Comparison of ENCODE assay signal across 8 cellular contexts in the genomic region with DNA sequence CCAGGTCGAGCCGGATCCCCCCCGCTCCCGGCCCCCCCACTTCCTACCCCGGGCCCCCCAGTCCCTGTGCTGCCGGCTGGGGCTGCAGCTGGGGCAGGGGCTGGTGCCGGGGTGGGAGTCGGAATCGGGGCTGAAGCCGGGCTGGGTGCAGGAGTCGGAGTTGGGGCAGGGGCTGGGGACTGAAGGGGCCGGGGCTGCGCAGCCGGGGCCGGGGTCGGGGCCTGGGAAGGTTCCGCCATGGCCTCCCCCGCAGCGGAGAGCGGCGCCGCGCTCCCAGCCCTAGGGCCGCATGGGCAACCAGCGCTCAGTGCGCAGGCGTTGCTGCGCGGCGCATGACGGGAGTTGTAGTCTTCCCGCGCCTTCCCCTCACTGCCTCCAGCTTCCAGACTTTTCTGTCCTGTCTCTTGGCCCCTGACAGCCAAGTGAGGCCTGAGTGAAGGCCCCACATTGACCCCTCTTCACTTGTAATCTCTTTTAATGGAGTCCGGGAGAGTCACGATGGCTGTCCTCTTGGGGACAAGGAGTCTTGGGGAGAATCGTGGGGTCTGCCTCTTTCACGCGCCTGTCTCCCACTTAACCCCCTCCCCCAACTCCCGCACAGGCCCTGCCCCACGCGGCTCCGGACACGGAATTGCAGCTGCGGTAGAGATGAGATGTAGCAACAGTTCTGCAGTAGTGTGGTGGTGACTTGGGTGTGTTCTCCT. TPM values are rescaled to one million over a fixed set of nuclear protein-coding genes. Genes with fewer than 3 reads are reported as not detected.
DNase-seq lines count a peak whose midpoint lies in the region; ATAC-seq, FAIRE-seq and TF ChIP-seq lines count a peak whose summit lies in the region.

A gene (minus strand): TSS at position 302 of the 704 bp plus-strand sequence. CDS start 63 bp downstream, at position 239.

- peaks cover 24% of the 10 kb centered on the region for H3K36me3 Mint-ChIP-seq in T-helper 2 cell treated with Interferon-gamma antibody and Interleukin-4, amounts not matched to agents 5 μg/mL and 100 μg/mL, for 36 hours (ENCODE audit: low read depth)

- peak; percentile 64 for ATAC-seq in GM21786 (IDR thresholded peaks at IDR 0.05; ENCODE audit: unreplicated experiment)
- peak; percentile 91 to 93 for ATAC-seq in right cardiac atrium

- H3K27ac Mint-ChIP-seq in T-helper 2 cell treated with Interferon-gamma antibody and Interleukin-4, amounts not matched to agents 5 μg/mL and 100 μg/mL, for 36 hours: peak within 1 kb of the TSS; percentile 57

- no peaks in the 10 kb centered on the region for H3K27me3 Mint-ChIP-seq in T-helper 2 cell treated with Interferon-gamma antibody and Interleukin-4, amounts not matched to agents 5 μg/mL and 100 μg/mL, for 36 hours (ENCODE audit: low read depth)

- intact Hi-C loops in right cardiac atrium (cut with DNase I): no loop called here

- no peaks in the 10 kb centered on the region for H3K36me3 ChIP-seq in urinary bladder (ENCODE audit: insufficient read depth)

- peaks cover 22% of the 10 kb centered on the region for H3K4me1 Mint-ChIP-seq in T-helper 2 cell treated with Interferon-gamma antibody and Interleukin-4, amounts not matched to agents 5 μg/mL and 100 μg/mL, for 36 hours (ENCODE audit: low read depth)

- H3K9me3 Mint-ChIP-seq in T-helper 2 cell treated with Interferon-gamma antibody and Interleukin-4, amounts not matched to agents 5 μg/mL and 100 μg/mL, for 36 hours: no peaks in the 10 kb centered on the region

- TF ChIP-seq CTCF in D721Med (IDR thresholded peaks at IDR 0.05; ENCODE audit: insufficient read depth, missing control alignments) (no peak), NB4 (IDR thresholded peaks at IDR 0.05; ENCODE audit: low read depth, low read length) (no peak)

- no peaks in the 10 kb centered on the region for H3K9me3 ChIP-seq in right cardiac atrium (ENCODE audit: control insufficient read depth, low read length)

- DNase-seq in D721Med (ENCODE audit: insufficient read length, low spot score): peak; percentile 99
- DNase-seq in NB4 (ENCODE audit: low read depth): peak; percentile 87
- DNase-seq in T-helper 2 cell treated with Interferon-gamma antibody and Interleukin-4, amounts not matched to agents 5 μg/mL and 100 μg/mL, for 36 hours (ENCODE audit: low spot score): peak; percentile 81
- peak; percentile 87 to 95 (median 94) for DNase-seq in right cardiac atrium
- peak; percentile 35 for DNase-seq in pulmonary artery endothelial cell (ENCODE audit: low read depth, low spot score)

- H3K4me3 ChIP-seq in NB4 (ENCODE audit: low read depth, low read length) (peak within 1 kb of the TSS; percentile 56), right cardiac atrium (ENCODE audit: low read length) (peak within 1 kb of the TSS; percentile 89), urinary bladder (ENCODE audit: low read depth, low read length) (peak within 1 kb of the TSS; percentile 88)

- peak within 1 kb of the TSS; percentile 92 for H3K27ac ChIP-seq in angular gyrus (ENCODE audit: low read depth, low read length)
- no peak within 1 kb of the TSS for H3K27ac ChIP-seq in right cardiac atrium (ENCODE audit: low read length)
- no peak within 1 kb of the TSS for H3K27ac ChIP-seq in urinary bladder (ENCODE audit: low read depth)

- H3K27me3 ChIP-seq in right cardiac atrium (ENCODE audit: control insufficient read depth, insufficient read depth): no peaks in the 10 kb centered on the region

- peaks cover 2% of the 10 kb centered on the region for H3K4me1 ChIP-seq in right cardiac atrium (ENCODE audit: control insufficient read depth, insufficient read depth, low read length)
- no peaks in the 10 kb centered on the region for H3K4me1 ChIP-seq in urinary bladder (ENCODE audit: insufficient read depth)

- TF ChIP-seq POLR2A in NB4 (IDR thresholded peaks at IDR 0.05; ENCODE audit: extremely low read depth, insufficient read length): peak; percentile 72

- peak within 1 kb of the TSS; percentile 74 for H3K4me3 Mint-ChIP-seq in T-helper 2 cell treated with Interferon-gamma antibody and Interleukin-4, amounts not matched to agents 5 μg/mL and 100 μg/mL, for 36 hours

- 8% methylated on average over 44 of the region's 44 CpGs for WGBS in right cardiac atrium
- WGBS in urinary bladder: 7% methylated on average over 44 of the region's 44 CpGs

- no peak for FAIRE-seq in D721Med (lab: Jason Lieb, UNC)

RNA-seq across cellular contexts. Expression of the gene that starts here (rescaled TPM):
- total RNA-seq in right cardiac atrium (10 to 100 TPM; 15.8 to 32.4 (median 23.3) TPM), pulmonary artery endothelial cell (7.1 and 13.2 TPM in 2 replicates), urinary bladder (14.1 TPM)
- polyA plus RNA-seq in right cardiac atrium (30.1 TPM), urinary bladder (44.3 TPM)

Comparison
In these comparisons a context has a peak if more than half of its experiments do, and no peak if none do; other contexts are left out.
1. DNase-seq: peak in every context shown above with its lines; median percentile 99 in D721Med; 94 in right cardiac atrium; 87 in NB4; 81 in T-helper 2 cell treated with Interferon-gamma antibody and Interleukin-4, amounts not matched to agents 5 μg/mL and 100 μg/mL, for 36 hours; 35 in pulmonary artery endothelial cell.